ENCODE assay signal across 29 cellular contexts in genomic region chr2:96699621-96700020, GRCh38. TPM values are rescaled to one million over a fixed set of nuclear protein-coding genes. Genes with fewer than 3 reads are reported as not detected.
"Had no signal": no experiment of that assay in that cellular context is flagged by ENCODE, and none has a peak within 500 bp of the region (broad histone marks: within the 10 kb centered on the region; RNA-seq: fewer than 3 reads in every experiment).

No MANE protein-coding gene starts in this region.

- DNase-seq: activated CD4-positive, alpha-beta T cell treated with anti-CD3 and anti-CD28 coated beads for 36 hours; activated CD4-positive, alpha-beta T cell treated with anti-CD3 and anti-CD28 coated beads, Interleukin-2, amount 50 U/mL, for 1 hour; activated CD8-positive, alpha-beta memory T cell treated with anti-CD3 and anti-CD28 coated beads, Interleukin-2, amount 50 U/mL, for 48 hours; activated CD8-positive, alpha-beta T cell treated with anti-CD3 and anti-CD28 coated beads, Interleukin-2, amount 10 ng/mL, durations not matched to agents 7 days and 5 days; activated gamma-delta T cell treated with Interleukin-2 at 50 U/mL for 16 hours; activated naive CD4-positive, alpha-beta T cell treated with anti-CD3 and anti-CD28 coated beads, Interleukin-2, amount 50 U/mL, for 16 hours; amygdala; Kasumi-1; KBM-7; NCI-H1048; NCI-H146; NCI-H187 treated with DMSO at 0.1 percent for 48 hours; NCI-H2107; NCI-H2171 treated with DMSO at 0.1 percent for 48 hours; NCI-H345; NCI-H510A; NCI-H526 treated with DMSO at 0.1 percent for 48 hours; NCI-H82; RPMI8226; T-cell; T-helper 2 cell; WERI-Rb-1 had no signal

- H3K27ac ChIP-seq: SK-N-MC, WERI-Rb-1 had no signal

- ATAC-seq: activated CD4-positive, alpha-beta T cell treated with anti-CD3 and anti-CD28 coated beads for 36 hours; activated CD8-positive, alpha-beta T cell treated with anti-CD3 and anti-CD28 coated beads, Interleukin-2, amount 10 ng/mL, durations not matched to agents 7 days and 5 days; Panc1; Right ventricle myocardium inferior; T-cell had no signal

- H3K27ac Mint-ChIP-seq: activated CD4-positive, alpha-beta T cell treated with anti-CD3 and anti-CD28 coated beads for 36 hours; activated CD8-positive, alpha-beta T cell treated with anti-CD3 and anti-CD28 coated beads, Interleukin-2, amount 10 ng/mL, durations not matched to agents 7 days and 5 days; activated T-helper 1 cell treated with anti-CD3 and anti-CD28 coated beads, Interleukin-12 subunit alpha, Interleukin-12 subunit beta, Interleukin-2, Interleukin-4 antibody, amounts not matched to agents 30 ng/mL and 10 ng/mL and 1 ng/mL, durations not matched to agents 14 hours and 24 hours and 36 hours; brain; T-cell had no signal

- H3K4me1 Mint-ChIP-seq: activated CD4-positive, alpha-beta T cell treated with anti-CD3 and anti-CD28 coated beads for 36 hours; T-cell had no signal

- H3K27me3 Mint-ChIP-seq: activated CD4-positive, alpha-beta T cell treated with anti-CD3 and anti-CD28 coated beads for 36 hours; activated T-cell treated with anti-CD3 and anti-CD28 coated beads, Interleukin-2, amount 50 U/mL, for 24 hours; T-cell had no signal

- H3K4me3 Mint-ChIP-seq: activated CD4-positive, alpha-beta T cell treated with anti-CD3 and anti-CD28 coated beads for 36 hours; activated CD8-positive, alpha-beta T cell treated with anti-CD3 and anti-CD28 coated beads, Interleukin-2, amount 10 ng/mL, durations not matched to agents 7 days and 5 days; activated T-cell treated with anti-CD3 and anti-CD28 coated beads, Interleukin-2, amount 50 U/mL, for 24 hours; activated T-helper 1 cell treated with anti-CD3 and anti-CD28 coated beads, Interleukin-12 subunit alpha, Interleukin-12 subunit beta, Interleukin-2, Interleukin-4 antibody, amounts not matched to agents 30 ng/mL and 10 ng/mL and 1 ng/mL, durations not matched to agents 14 hours and 24 hours and 36 hours; brain; T-cell had no signal

- H3K4me3 ChIP-seq: SK-N-MC had no signal

- H3K9me3 Mint-ChIP-seq: activated T-cell treated with anti-CD3 and anti-CD28 coated beads, Interleukin-2, amount 50 U/mL, for 24 hours; activated T-helper 1 cell treated with anti-CD3 and anti-CD28 coated beads, Interleukin-12 subunit alpha, Interleukin-12 subunit beta, Interleukin-2, Interleukin-4 antibody, amounts not matched to agents 30 ng/mL and 10 ng/mL and 1 ng/mL, durations not matched to agents 14 hours and 24 hours and 36 hours; brain; T-cell had no signal

RNA-seq across cellular contexts. Expression of gene FER1L5, which starts 57.1 kb away (rescaled TPM):
- total RNA-seq: activated CD4-positive, alpha-beta T cell treated with anti-CD3 and anti-CD28 coated beads for 36 hours; activated CD8-positive, alpha-beta T cell treated with anti-CD3 and anti-CD28 coated beads, Interleukin-2, amount 10 ng/mL, durations not matched to agents 7 days and 5 days; activated T-helper 1 cell treated with anti-CD3 and anti-CD28 coated beads, Interleukin-12 subunit alpha, Interleukin-12 subunit beta, Interleukin-2, Interleukin-4 antibody, amounts not matched to agents 30 ng/mL and 10 ng/mL and 1 ng/mL, durations not matched to agents 14 hours and 24 hours and 36 hours; OCI-LY7; Right ventricle myocardium inferior; T-cell had no signal
